Comparison of ENCODE assay signal across 1 cellular context in the genomic region with DNA sequence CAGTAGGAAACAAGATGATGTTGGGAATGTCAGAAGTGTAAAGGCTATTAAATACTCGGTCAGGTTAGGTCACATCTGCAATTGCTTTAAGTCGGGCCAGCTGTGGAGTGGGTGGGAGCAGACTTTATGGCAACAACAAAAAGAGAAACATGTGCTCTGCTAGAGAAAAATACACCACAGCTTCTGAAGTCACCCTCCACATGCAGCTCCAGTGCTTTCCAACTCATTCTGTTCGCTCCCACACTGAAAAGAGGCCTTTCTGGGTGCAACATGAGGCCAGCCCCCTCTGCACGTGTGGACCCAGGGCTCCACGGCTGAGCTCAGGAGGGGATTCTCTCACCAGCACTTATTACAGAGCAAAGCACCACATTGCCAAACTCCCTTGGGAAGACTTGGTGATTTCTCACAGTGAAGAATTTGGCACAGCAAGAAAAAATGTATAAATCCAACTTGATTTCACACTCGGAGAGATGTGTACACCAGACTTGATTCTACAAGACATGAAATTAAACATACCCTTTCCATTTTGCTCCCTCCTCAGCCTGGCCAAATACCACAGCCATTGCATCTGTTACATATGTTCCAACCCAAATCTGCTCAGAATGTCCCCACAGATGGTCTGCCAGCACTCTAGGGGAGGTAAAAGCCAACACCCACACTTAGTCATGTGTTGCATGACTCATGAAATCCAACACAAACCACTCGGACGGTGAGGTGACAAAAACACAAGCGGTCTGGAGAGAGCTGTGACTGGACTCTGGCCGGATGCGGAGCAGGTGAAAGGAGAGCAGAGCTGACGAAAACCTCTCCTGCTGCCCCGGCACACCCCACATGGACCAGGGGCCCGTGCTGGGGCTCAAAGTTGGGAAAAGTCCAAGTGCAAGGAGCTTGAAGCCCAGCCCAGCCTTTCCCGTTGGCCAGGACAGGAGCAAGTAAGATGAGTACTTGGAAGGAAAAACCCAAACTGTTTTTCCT.
TF ChIP-seq lines count a peak whose summit lies in the region.

No MANE protein-coding gene starts in this region.

TF ChIP-seq in IMR-90, 13 proteins besides CTCF, POLR2A, EP300 and RAD21 (continued from another document):
- TF ChIP-seq CEBPB (IDR thresholded peaks at IDR 0.05; ENCODE audit: low read depth, low read length) (peak; percentile 47; the same call in 1 of the 2 replicates), RFX5 (IDR thresholded peaks at IDR 0.05; ENCODE audit: low read depth, low read length) (no peak), NFE2L2 (IDR thresholded peaks at IDR 0.05; ENCODE audit: low read depth, low read length) (peak; percentile 86), RCOR1 (IDR thresholded peaks at IDR 0.05; ENCODE audit: insufficient replicate concordance, low read length) (peak; percentile 95), MAZ (IDR thresholded peaks at IDR 0.05; ENCODE audit: borderline replicate concordance, low read depth, low read length) (no peak; the same call in 1 of the 2 replicates)
- TF ChIP-seq, protein P1, sequence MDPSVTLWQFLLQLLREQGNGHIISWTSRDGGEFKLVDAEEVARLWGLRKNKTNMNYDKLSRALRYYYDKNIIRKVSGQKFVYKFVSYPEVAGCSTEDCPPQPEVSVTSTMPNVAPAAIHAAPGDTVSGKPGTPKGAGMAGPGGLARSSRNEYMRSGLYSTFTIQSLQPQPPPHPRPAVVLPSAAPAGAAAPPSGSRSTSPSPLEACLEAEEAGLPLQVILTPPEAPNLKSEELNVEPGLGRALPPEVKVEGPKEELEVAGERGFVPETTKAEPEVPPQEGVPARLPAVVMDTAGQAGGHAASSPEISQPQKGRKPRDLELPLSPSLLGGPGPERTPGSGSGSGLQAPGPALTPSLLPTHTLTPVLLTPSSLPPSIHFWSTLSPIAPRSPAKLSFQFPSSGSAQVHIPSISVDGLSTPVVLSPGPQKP (IDR thresholded peaks at IDR 0.05; ENCODE audit: borderline replicate concordance, low read depth, low read length), result no peak
TF ChIP-seq in IMR-90: peak in this region for 8.
